Comparison of ENCODE assay signal across 1 cellular context in genomic region chr4:177441803-177442622, GRCh38.
TF ChIP-seq lines count a peak whose summit lies in the region.

Gene AGA (minus strand): TSS chr4:177442437. CDS start chr4:177442375, 62 bp downstream.

TF ChIP-seq in K562, 482 proteins besides CTCF, POLR2A, EP300 and RAD21 (continued from another document and continues in another):
- TF ChIP-seq, protein P1, sequence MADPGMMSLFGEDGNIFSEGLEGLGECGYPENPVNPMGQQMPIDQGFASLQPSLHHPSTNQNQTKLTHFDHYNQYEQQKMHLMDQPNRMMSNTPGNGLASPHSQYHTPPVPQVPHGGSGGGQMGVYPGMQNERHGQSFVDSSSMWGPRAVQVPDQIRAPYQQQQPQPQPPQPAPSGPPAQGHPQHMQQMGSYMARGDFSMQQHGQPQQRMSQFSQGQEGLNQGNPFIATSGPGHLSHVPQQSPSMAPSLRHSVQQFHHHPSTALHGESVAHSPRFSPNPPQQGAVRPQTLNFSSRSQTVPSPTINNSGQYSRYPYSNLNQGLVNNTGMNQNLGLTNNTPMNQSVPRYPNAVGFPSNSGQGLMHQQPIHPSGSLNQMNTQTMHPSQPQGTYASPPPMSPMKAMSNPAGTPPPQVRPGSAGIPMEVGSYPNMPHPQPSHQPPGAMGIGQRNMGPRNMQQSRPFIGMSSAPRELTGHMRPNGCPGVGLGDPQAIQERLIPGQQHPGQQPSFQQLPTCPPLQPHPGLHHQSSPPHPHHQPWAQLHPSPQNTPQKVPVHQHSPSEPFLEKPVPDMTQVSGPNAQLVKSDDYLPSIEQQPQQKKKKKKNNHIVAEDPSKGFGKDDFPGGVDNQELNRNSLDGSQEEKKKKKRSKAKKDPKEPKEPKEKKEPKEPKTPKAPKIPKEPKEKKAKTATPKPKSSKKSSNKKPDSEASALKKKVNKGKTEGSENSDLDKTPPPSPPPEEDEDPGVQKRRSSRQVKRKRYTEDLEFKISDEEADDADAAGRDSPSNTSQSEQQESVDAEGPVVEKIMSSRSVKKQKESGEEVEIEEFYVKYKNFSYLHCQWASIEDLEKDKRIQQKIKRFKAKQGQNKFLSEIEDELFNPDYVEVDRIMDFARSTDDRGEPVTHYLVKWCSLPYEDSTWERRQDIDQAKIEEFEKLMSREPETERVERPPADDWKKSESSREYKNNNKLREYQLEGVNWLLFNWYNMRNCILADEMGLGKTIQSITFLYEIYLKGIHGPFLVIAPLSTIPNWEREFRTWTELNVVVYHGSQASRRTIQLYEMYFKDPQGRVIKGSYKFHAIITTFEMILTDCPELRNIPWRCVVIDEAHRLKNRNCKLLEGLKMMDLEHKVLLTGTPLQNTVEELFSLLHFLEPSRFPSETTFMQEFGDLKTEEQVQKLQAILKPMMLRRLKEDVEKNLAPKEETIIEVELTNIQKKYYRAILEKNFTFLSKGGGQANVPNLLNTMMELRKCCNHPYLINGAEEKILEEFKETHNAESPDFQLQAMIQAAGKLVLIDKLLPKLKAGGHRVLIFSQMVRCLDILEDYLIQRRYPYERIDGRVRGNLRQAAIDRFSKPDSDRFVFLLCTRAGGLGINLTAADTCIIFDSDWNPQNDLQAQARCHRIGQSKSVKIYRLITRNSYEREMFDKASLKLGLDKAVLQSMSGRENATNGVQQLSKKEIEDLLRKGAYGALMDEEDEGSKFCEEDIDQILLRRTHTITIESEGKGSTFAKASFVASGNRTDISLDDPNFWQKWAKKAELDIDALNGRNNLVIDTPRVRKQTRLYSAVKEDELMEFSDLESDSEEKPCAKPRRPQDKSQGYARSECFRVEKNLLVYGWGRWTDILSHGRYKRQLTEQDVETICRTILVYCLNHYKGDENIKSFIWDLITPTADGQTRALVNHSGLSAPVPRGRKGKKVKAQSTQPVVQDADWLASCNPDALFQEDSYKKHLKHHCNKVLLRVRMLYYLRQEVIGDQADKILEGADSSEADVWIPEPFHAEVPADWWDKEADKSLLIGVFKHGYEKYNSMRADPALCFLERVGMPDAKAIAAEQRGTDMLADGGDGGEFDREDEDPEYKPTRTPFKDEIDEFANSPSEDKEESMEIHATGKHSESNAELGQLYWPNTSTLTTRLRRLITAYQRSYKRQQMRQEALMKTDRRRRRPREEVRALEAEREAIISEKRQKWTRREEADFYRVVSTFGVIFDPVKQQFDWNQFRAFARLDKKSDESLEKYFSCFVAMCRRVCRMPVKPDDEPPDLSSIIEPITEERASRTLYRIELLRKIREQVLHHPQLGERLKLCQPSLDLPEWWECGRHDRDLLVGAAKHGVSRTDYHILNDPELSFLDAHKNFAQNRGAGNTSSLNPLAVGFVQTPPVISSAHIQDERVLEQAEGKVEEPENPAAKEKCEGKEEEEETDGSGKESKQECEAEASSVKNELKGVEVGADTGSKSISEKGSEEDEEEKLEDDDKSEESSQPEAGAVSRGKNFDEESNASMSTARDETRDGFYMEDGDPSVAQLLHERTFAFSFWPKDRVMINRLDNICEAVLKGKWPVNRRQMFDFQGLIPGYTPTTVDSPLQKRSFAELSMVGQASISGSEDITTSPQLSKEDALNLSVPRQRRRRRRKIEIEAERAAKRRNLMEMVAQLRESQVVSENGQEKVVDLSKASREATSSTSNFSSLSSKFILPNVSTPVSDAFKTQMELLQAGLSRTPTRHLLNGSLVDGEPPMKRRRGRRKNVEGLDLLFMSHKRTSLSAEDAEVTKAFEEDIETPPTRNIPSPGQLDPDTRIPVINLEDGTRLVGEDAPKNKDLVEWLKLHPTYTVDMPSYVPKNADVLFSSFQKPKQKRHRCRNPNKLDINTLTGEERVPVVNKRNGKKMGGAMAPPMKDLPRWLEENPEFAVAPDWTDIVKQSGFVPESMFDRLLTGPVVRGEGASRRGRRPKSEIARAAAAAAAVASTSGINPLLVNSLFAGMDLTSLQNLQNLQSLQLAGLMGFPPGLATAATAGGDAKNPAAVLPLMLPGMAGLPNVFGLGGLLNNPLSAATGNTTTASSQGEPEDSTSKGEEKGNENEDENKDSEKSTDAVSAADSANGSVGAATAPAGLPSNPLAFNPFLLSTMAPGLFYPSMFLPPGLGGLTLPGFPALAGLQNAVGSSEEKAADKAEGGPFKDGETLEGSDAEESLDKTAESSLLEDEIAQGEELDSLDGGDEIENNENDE (IDR thresholded peaks at IDR 0.05; ENCODE audit: low read depth, low read length): no peak
- TF ChIP-seq CTCFL (IDR thresholded peaks at IDR 0.05; ENCODE audit: borderline replicate concordance, insufficient read depth, low read depth, low read length, poor library complexity, severe bottlenecking) (no peak), ZNF263 (CRISPR knock-in tag; IDR thresholded peaks at IDR 0.05; ENCODE audit: borderline replicate concordance) (peak; percentile 53; the same call in 1 of the 2 replicates), FOXK2 (conservative IDR thresholded peaks at IDR 0.05 in 1 of 2, IDR thresholded peaks at IDR 0.05 in 1 of 2; ENCODE audit: low read depth in 2 of 2) (peak in 1 of 2 experiments; percentile 24; a peak in 2 of 4 replicates), KLF1 (tag; IDR thresholded peaks at IDR 0.05) (peak; percentile 30; the same call in 1 of the 2 replicates), ZC3H8 (IDR thresholded peaks at IDR 0.05) (no peak), SMARCA4 (IDR thresholded peaks at IDR 0.05) (no peak; the same call in 1 of the 2 replicates), SNIP1 (IDR thresholded peaks at IDR 0.05; ENCODE audit: low read depth) (no peak), GMEB1 (CRISPR knock-in tag; IDR thresholded peaks at IDR 0.05) (peak; percentile 38; the same call in 1 of the 2 replicates), CTBP1 (IDR thresholded peaks at IDR 0.05; ENCODE audit: borderline replicate concordance) (peak; percentile 91), ZNF644 (tag; IDR thresholded peaks at IDR 0.05; ENCODE audit: low read depth) (no peak), ZNF518B (CRISPR knock-in tag; IDR thresholded peaks at IDR 0.05) (no peak), NCOA1 (IDR thresholded peaks at IDR 0.05; ENCODE audit: low read depth) (peak; percentile 49; the same call in 1 of the 2 replicates), ESRRB (CRISPR knock-in tag; IDR thresholded peaks at IDR 0.05; ENCODE audit: borderline replicate concordance) (no peak), NEUROD1 (IDR thresholded peaks at IDR 0.05; ENCODE audit: borderline replicate concordance, low read depth, low read length, partially characterized antibody) (peak; percentile 67), ZNF764 (CRISPR knock-in tag; IDR thresholded peaks at IDR 0.05; ENCODE audit: low read depth) (no peak), SMAD2 (IDR thresholded peaks at IDR 0.05; ENCODE audit: low read depth, low read length) (no peak), TCF7L2 (IDR thresholded peaks at IDR 0.05; ENCODE audit: low read depth, low read length) (no peak), DPF2 (IDR thresholded peaks at IDR 0.05) (peak; percentile 57; the same call in 1 of the 2 replicates), ZNF23 (CRISPR knock-in tag; IDR thresholded peaks at IDR 0.05) (no peak), STAT5B (CRISPR knock-in tag; IDR thresholded peaks at IDR 0.05) (no peak), DNMT1 (IDR thresholded peaks at IDR 0.05) (no peak), ZFP1 (CRISPR knock-in tag; IDR thresholded peaks at IDR 0.05) (no peak), YY1 (IDR thresholded peaks at IDR 0.05; ENCODE audit: borderline replicate concordance in 1 of 3, control insufficient read depth in 1 of 3, extremely low read depth in 1 of 3, insufficient read depth in 3 of 3, insufficient read length in 1 of 3, insufficient replicate concordance in 2 of 3, low read depth in 1 of 3, low read length in 2 of 3) (peak in 2 of 3 experiments; percentile 17 to 57), IFI16 (CRISPR knock-in tag; IDR thresholded peaks at IDR 0.05) (no peak), KHSRP (IDR thresholded peaks at IDR 0.05) (no peak), THRAP3 (IDR thresholded peaks at IDR 0.05; ENCODE audit: borderline replicate concordance) (peak; percentile 46; the same call in 1 of the 2 replicates), ZNF280A (IDR thresholded peaks at IDR 0.05; ENCODE audit: low read depth, partially characterized antibody) (no peak), GABPB2 (CRISPR knock-in tag; conservative IDR thresholded peaks at IDR 0.05) (no peak), PHB2 (IDR thresholded peaks at IDR 0.05; ENCODE audit: low read depth) (no peak), ZNF184 (CRISPR knock-in tag; IDR thresholded peaks at IDR 0.05) (no peak), PHF21A (IDR thresholded peaks at IDR 0.05; ENCODE audit: borderline replicate concordance, low read depth) (no peak; the same call in 1 of the 2 replicates), ESRRA (IDR thresholded peaks at IDR 0.05; ENCODE audit: borderline replicate concordance, low read depth) (peak; percentile 71; the same call in 1 of the 2 replicates), TFAM (CRISPR knock-in tag; conservative IDR thresholded peaks at IDR 0.05) (no peak), ZNF717 (CRISPR knock-in tag; IDR thresholded peaks at IDR 0.05) (no peak)
- TF ChIP-seq, protein P2, sequence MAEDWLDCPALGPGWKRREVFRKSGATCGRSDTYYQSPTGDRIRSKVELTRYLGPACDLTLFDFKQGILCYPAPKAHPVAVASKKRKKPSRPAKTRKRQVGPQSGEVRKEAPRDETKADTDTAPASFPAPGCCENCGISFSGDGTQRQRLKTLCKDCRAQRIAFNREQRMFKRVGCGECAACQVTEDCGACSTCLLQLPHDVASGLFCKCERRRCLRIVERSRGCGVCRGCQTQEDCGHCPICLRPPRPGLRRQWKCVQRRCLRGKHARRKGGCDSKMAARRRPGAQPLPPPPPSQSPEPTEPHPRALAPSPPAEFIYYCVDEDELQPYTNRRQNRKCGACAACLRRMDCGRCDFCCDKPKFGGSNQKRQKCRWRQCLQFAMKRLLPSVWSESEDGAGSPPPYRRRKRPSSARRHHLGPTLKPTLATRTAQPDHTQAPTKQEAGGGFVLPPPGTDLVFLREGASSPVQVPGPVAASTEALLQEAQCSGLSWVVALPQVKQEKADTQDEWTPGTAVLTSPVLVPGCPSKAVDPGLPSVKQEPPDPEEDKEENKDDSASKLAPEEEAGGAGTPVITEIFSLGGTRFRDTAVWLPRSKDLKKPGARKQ (CRISPR knock-in tag; IDR thresholded peaks at IDR 0.05): no peak
- TF ChIP-seq, protein P3, sequence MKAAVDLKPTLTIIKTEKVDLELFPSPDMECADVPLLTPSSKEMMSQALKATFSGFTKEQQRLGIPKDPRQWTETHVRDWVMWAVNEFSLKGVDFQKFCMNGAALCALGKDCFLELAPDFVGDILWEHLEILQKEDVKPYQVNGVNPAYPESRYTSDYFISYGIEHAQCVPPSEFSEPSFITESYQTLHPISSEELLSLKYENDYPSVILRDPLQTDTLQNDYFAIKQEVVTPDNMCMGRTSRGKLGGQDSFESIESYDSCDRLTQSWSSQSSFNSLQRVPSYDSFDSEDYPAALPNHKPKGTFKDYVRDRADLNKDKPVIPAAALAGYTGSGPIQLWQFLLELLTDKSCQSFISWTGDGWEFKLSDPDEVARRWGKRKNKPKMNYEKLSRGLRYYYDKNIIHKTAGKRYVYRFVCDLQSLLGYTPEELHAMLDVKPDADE (conservative IDR thresholded peaks at IDR 0.05; ENCODE audit: control insufficient read depth, low read depth, low read length): peak; percentile 36; the same call in 1 of the 2 replicates
